In the genomic region with DNA sequence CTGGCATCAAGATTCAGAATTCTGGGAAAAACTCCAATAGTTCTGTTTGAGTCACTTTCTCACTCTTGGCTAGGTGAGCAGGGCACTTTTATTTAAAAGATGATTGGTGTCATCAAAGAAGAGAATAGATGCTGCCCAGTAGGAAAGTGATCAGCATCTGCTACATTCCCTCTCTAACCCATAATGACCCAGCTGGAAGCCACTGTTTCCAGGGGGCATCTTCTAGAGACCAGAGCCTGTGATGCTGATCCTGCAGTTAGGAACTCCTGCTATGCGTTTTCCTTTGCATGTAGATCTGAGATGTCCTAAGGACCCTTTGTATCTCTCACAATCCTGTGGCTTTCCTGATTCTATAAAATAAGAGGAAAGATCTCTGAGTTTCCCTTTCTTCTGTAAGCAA, we compare ENCODE assay signal across 18 cellular contexts.
DNase-seq lines count a peak whose midpoint lies in the region; ATAC-seq and TF ChIP-seq lines count a peak whose summit lies in the region.
"Had no signal": no experiment of that assay in that cellular context is flagged by ENCODE, and none has a peak within 500 bp of the region (broad histone marks: within the 10 kb centered on the region; RNA-seq: fewer than 3 reads in every experiment).

No MANE protein-coding gene starts in this region.

- H3K36me3 Mint-ChIP-seq in endodermal cell (ENCODE audit: low read depth): no peaks in the 10 kb centered on the region
- H3K36me3 Mint-ChIP-seq: CD4-positive, CD25-positive, alpha-beta regulatory T cell; CD8-positive, alpha-beta memory T cell; IgD-negative memory B cell had no signal

- H3K9ac ChIP-seq in NT2/D1 (ENCODE audit: insufficient read length, low read depth) (no peak overlapping the region), endodermal cell (ENCODE audit: extremely low read depth, low read length, poor library complexity, severe bottlenecking) (no peak overlapping the region), mesendoderm (ENCODE audit: low read length) (no peak overlapping the region)
- H3K9ac ChIP-seq: BLaER1 treated with 17β-estradiol and CSF1 and Interleukin-3, amounts not matched to agents 10 nM and 100 nM had no signal

- H3K27ac ChIP-seq in endodermal cell (ENCODE audit: low read depth, low read length): no peak overlapping the region
- no peak overlapping the region for H3K27ac ChIP-seq in mesendoderm (ENCODE audit: low read depth, low read length)
- no peak overlapping the region for H3K27ac ChIP-seq in heart right ventricle
- H3K27ac ChIP-seq: BLaER1 treated with 17β-estradiol and CSF1 and Interleukin-3, amounts not matched to agents 10 nM and 100 nM; HL-60 had no signal

- H3K4me1 ChIP-seq in NT2/D1 (ENCODE audit: insufficient read depth, insufficient read length): no peaks in the 10 kb centered on the region
- H3K4me1 ChIP-seq in endodermal cell (ENCODE audit: control insufficient read depth, insufficient read depth, low read length): no peaks in the 10 kb centered on the region
- H3K4me1 ChIP-seq in mesendoderm (ENCODE audit: control insufficient read depth, low read depth, low read length): no peaks in the 10 kb centered on the region
- peaks cover 0 to 3% (median 0%) of the 10 kb centered on the region in 9 donors for H3K4me1 ChIP-seq in heart right ventricle
- H3K4me1 ChIP-seq: BLaER1 treated with 17β-estradiol and CSF1 and Interleukin-3, amounts not matched to agents 10 nM and 100 nM had no signal

- no peak overlapping the region for H3K4me2 ChIP-seq in mesendoderm (ENCODE audit: low read length)
- H3K4me2 ChIP-seq: BLaER1 treated with 17β-estradiol and CSF1 and Interleukin-3, amounts not matched to agents 10 nM and 100 nM had no signal

- no peak overlapping the region for H3K18ac ChIP-seq in mesendoderm (ENCODE audit: low read length)

- no peak overlapping the region for H3K4me3 ChIP-seq in NT2/D1 (ENCODE audit: insufficient read length, low read depth)
- H3K4me3 ChIP-seq in endodermal cell (ENCODE audit: low read length): no peak overlapping the region
- H3K4me3 ChIP-seq in mesendoderm (ENCODE audit: low read length): no peak overlapping the region
- no peak overlapping the region for H3K4me3 ChIP-seq in heart right ventricle
- H3K4me3 ChIP-seq: BLaER1 treated with 17β-estradiol and CSF1 and Interleukin-3, amounts not matched to agents 10 nM and 100 nM had no signal

- no peak overlapping the region for H4K5ac ChIP-seq in mesendoderm (ENCODE audit: low read length)

- H4K8ac ChIP-seq in mesendoderm (ENCODE audit: low read depth, low read length): no peak overlapping the region

- no peak overlapping the region for H2BK120ac ChIP-seq in mesendoderm (ENCODE audit: low read depth, low read length)

- peaks cover 45% of the 10 kb centered on the region for H3K27me3 Mint-ChIP-seq in endodermal cell (ENCODE audit: insufficient read depth)
- H3K27me3 Mint-ChIP-seq: B cell; CD4-positive, CD25-positive, alpha-beta regulatory T cell; CD8-positive, alpha-beta memory T cell; IgD-negative memory B cell had no signal

- H3K9me3 ChIP-seq in NT2/D1 (ENCODE audit: insufficient read depth, low read length): no peaks in the 10 kb centered on the region
- no peaks in the 10 kb centered on the region for H3K9me3 ChIP-seq in endodermal cell (ENCODE audit: control insufficient read depth, low read length)
- no peaks in the 10 kb centered on the region for H3K9me3 ChIP-seq in heart right ventricle

- H3K9me3 Mint-ChIP-seq in endodermal cell: no peaks in the 10 kb centered on the region

- intact Hi-C loops in heart right ventricle (cut with DNase I): no loop called here

- no peak overlapping the region for H3K56ac ChIP-seq in mesendoderm (ENCODE audit: low read length)

- H3K27me3 ChIP-seq in NT2/D1 (ENCODE audit: insufficient read depth, insufficient read length) (no peaks in the 10 kb centered on the region), endodermal cell (ENCODE audit: control insufficient read depth, insufficient read depth, low read length, poor library complexity, severe bottlenecking) (no peaks in the 10 kb centered on the region), mesendoderm (ENCODE audit: insufficient read depth, low read length, poor library complexity) (no peaks in the 10 kb centered on the region), heart right ventricle (no peaks in the 10 kb centered on the region)
- H3K27me3 ChIP-seq: BLaER1 treated with 17β-estradiol and CSF1 and Interleukin-3, amounts not matched to agents 10 nM and 100 nM had no signal

- H3K23ac ChIP-seq in mesendoderm (ENCODE audit: low read length): no peak overlapping the region

- no peak overlapping the region for H2BK5ac ChIP-seq in mesendoderm (ENCODE audit: low read length)

- H2AK5ac ChIP-seq in mesendoderm (ENCODE audit: low read length): no peak overlapping the region

- DNase-seq in ELF-1 (ENCODE audit: low read depth, low spot score) (peak; percentile 13), NT2/D1 (ENCODE audit: low read depth, low spot score) (peak; percentile 77), endodermal cell (peak; percentile 74), mesendoderm (peak; percentile 22), heart right ventricle (no peak), C1 segment of cervical spinal cord (lab: John Stamatoyannopoulos, UW) (no peak)
- DNase-seq: CD4-positive, CD25-positive, alpha-beta regulatory T cell; CD8-positive, alpha-beta memory T cell; COR-L47; DMS 273 treated with DMSO at 0.1 percent for 48 hours; GDM1; HCEC 1CT; KBM-7 had no signal

- H3K79me2 ChIP-seq in mesendoderm (ENCODE audit: control insufficient read depth, insufficient read depth, low read length): no peaks in the 10 kb centered on the region

- TF ChIP-seq CTCF in endodermal cell (conservative IDR thresholded peaks at IDR 0.05) (no peak), heart right ventricle (IDR thresholded peaks at IDR 0.05) (no peak)

- no peak overlapping the region for H2BK15ac ChIP-seq in mesendoderm (replicated peaks; ENCODE audit: low read depth)

- no peak overlapping the region for H3K4me3 Mint-ChIP-seq in endodermal cell
- H3K4me3 Mint-ChIP-seq: B cell; CD4-positive, CD25-positive, alpha-beta regulatory T cell; CD8-positive, alpha-beta memory T cell; IgD-negative memory B cell had no signal

- H3K36me3 ChIP-seq in NT2/D1 (ENCODE audit: insufficient read depth, insufficient read length, low read length) (no peaks in the 10 kb centered on the region), endodermal cell (ENCODE audit: control insufficient read depth, insufficient read depth, low read length) (no peaks in the 10 kb centered on the region), mesendoderm (ENCODE audit: control insufficient read depth, insufficient read depth, low read length) (no peaks in the 10 kb centered on the region), heart right ventricle (no peaks in the 10 kb centered on the region)
- H3K36me3 ChIP-seq: BLaER1 treated with 17β-estradiol and CSF1 and Interleukin-3, amounts not matched to agents 10 nM and 100 nM had no signal

- no peaks in the 10 kb centered on the region for H3K4me1 Mint-ChIP-seq in endodermal cell
- H3K4me1 Mint-ChIP-seq: B cell; CD4-positive, CD25-positive, alpha-beta regulatory T cell; CD8-positive, alpha-beta memory T cell; IgD-negative memory B cell had no signal

- ATAC-seq in heart right ventricle (no peak), GM21447 (IDR thresholded peaks at IDR 0.05; ENCODE audit: unreplicated experiment) (no peak)

- no peak overlapping the region for H3K4ac ChIP-seq in mesendoderm (ENCODE audit: low read depth, low read length)

- no peak overlapping the region for H3K27ac Mint-ChIP-seq in endodermal cell
- H3K27ac Mint-ChIP-seq: B cell; CD4-positive, CD25-positive, alpha-beta regulatory T cell; CD8-positive, alpha-beta memory T cell; IgD-negative memory B cell had no signal

- 14% methylated on average over 1 of the region's 1 CpG; no CpG with 5 or more reads in 1 of the 2 experiments for WGBS in endodermal cell (ENCODE audit: insufficient coverage in 1 of 2, insufficient read length in 1 of 2), 2 experiments
- no CpG with 5 or more reads among the region's 1 CpG for WGBS in mesendoderm (ENCODE audit: extremely low coverage, insufficient coverage, low lambda C conversion rate)
- WGBS in heart right ventricle, 2 donors: 44 to 64% methylated on average over 1 of the region's 1 CpG

- no peaks in the 10 kb centered on the region for H3K79me1 ChIP-seq in mesendoderm (ENCODE audit: low read length)

Comparison
In these comparisons a context has a peak if more than half of its experiments do, and no peak if none do; other contexts are left out.
1. DNase-seq: peak in ELF-1 (single experiment), NT2/D1 (single experiment), endodermal cell (single experiment) and mesendoderm (single experiment); none in heart right ventricle (0 of 2) and C1 segment of cervical spinal cord (0 of 14).